In the genomic region with DNA sequence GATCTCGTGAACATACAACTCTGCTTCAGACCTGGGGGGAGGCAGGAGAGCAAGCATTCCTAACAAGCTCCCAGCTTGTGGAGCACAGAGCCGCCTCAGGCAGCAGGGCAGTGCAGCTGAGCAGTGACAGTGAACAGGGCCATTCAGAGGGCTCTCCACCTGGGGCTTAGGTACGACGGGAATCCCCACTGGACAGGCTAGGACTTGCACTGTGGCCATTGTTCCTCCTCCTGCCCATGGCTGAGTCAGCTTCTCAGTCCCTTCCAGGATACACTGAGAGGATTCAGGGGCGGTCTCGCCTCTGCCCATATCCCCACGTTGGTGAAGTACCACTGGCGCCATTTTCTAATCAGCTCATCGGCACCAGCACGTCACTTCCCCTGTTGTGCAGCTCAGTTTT, we compare ENCODE assay signal across 9 cellular contexts.
A peak's percentile ranks its signal among the peaks of the same experiment; 100 is the strongest.
DNase-seq lines count a peak whose midpoint lies in the region; ATAC-seq and TF ChIP-seq lines count a peak whose summit lies in the region.
"Had no signal": no experiment of that assay in that cellular context is flagged by ENCODE, and none has a peak within 500 bp of the region (broad histone marks: within the 10 kb centered on the region; RNA-seq: fewer than 3 reads in every experiment).

No MANE protein-coding gene starts in this region.

- BruUV-seq in mammary epithelial cell (replicated peaks; lab: Mats Ljungman, UMichigan) = no TSS peak

- H3K4me1 ChIP-seq in mammary epithelial cell (ENCODE audit: insufficient read depth, low read length) (peaks cover 13% of the 10 kb centered on the region), neutrophil (ENCODE audit: control insufficient read depth in 1 of 2, insufficient read depth in 1 of 2, low read depth in 1 of 2, low read length in 1 of 2) (no peaks in the 10 kb centered on the region), HAP-1 (no peaks in the 10 kb centered on the region)

- intact Hi-C loops in mammary epithelial cell (cut with micrococcal nuclease) = no loop called here

- H3K9ac ChIP-seq in mammary epithelial cell (ENCODE audit: insufficient read depth, low read length) = no peak overlapping the region

- H3K9me3 ChIP-seq in mammary epithelial cell (replicated peaks; ENCODE audit: insufficient read depth, low read length) (no peaks in the 10 kb centered on the region), neutrophil (no peaks in the 10 kb centered on the region), HAP-1 (no peaks in the 10 kb centered on the region)

- H3K27ac ChIP-seq in mammary epithelial cell (ENCODE audit: insufficient read depth, low read depth, low read length) = peak overlapping the region; percentile 29
- H3K27ac ChIP-seq in neutrophil = peak overlapping the region; percentile 45

- no peak for ATAC-seq in HG02840 (IDR thresholded peaks at IDR 0.05; ENCODE audit: low FRiP score, unreplicated experiment)
- no peak for ATAC-seq in HG03095 (IDR thresholded peaks at IDR 0.05; ENCODE audit: unreplicated experiment)
- ATAC-seq: activated T-cell treated with anti-CD3 and anti-CD28 coated beads, Interleukin-2, amount 50 U/mL, for 4 hours had no signal

- TF ChIP-seq CTCF in mammary epithelial cell (conservative IDR thresholded peaks at IDR 0.05 in 1 of 2, IDR thresholded peaks at IDR 0.05 in 1 of 2; ENCODE audit: extremely low read depth in 1 of 2, insufficient read depth in 1 of 2, low read depth in 1 of 2, low read length in 2 of 2) (no peak), neutrophil (IDR thresholded peaks at IDR 0.05) (no peak)

- H2AFZ ChIP-seq in mammary epithelial cell (ENCODE audit: low read depth, low read length) = peak overlapping the region; percentile 88

- H3K79me2 ChIP-seq in mammary epithelial cell (ENCODE audit: insufficient read depth, low read length) = no peaks in the 10 kb centered on the region

- DNase-seq in H7 (peak; percentile 79), NCI-H345 treated with DMSO at 0.1 percent for 48 hours (lab: John Stamatoyannopoulos, UW; ENCODE audit: unreplicated experiment) (peak; percentile 50), mammary epithelial cell (peak; percentile 98), HAP-1 (ENCODE audit: low spot score in 2 of 2) (no peak)
- no peak for DNase-seq in stimulated activated CD4-positive, alpha-beta T cell treated with anti-CD3 and anti-CD28 coated beads, Interleukin-4, amount 100 ng/mL, for 24 hours
- DNase-seq: activated T-cell treated with anti-CD3 and anti-CD28 coated beads, Interleukin-2, amount 50 U/mL, for 4 hours had no signal

- H3K36me3 ChIP-seq in H7 (replicated peaks; ENCODE audit: control insufficient read depth, insufficient read depth, low read length) (no peaks in the 10 kb centered on the region), mammary epithelial cell (ENCODE audit: insufficient read depth, low read length) (no peaks in the 10 kb centered on the region), neutrophil (peaks cover 89% of the 10 kb centered on the region), HAP-1 (replicated peaks) (no peaks in the 10 kb centered on the region)

- H3K27me3 ChIP-seq in H7 (ENCODE audit: control insufficient read depth, insufficient read depth, low read length) = no peaks in the 10 kb centered on the region
- H3K27me3 ChIP-seq in mammary epithelial cell (ENCODE audit: insufficient read depth, low read length) = no peaks in the 10 kb centered on the region
- H3K27me3 ChIP-seq in neutrophil = no peaks in the 10 kb centered on the region
- no peaks in the 10 kb centered on the region for H3K27me3 ChIP-seq in HAP-1 (ENCODE audit: low read depth)

- WGBS in mammary epithelial cell (ENCODE audit: low coverage, missing lambda C conversion rate) = 3% methylated on average over 10 of the region's 10 CpGs

- H4K20me1 ChIP-seq in mammary epithelial cell (ENCODE audit: insufficient read depth, low read length) = no peaks in the 10 kb centered on the region

- peak overlapping the region; percentile 51 for H3K4me2 ChIP-seq in mammary epithelial cell (ENCODE audit: insufficient read depth, low read depth, low read length)

- dilution Hi-C loops in mammary epithelial cell (cut with HindIII; ENCODE audit: low sequenced_read_pairs) = no loop called here

- CTCF ChIA-PET in mammary epithelial cell (lab: Charles Lee; ENCODE audit: low non-redundant PET) = interaction anchor here (0.5 kb wide), 1 partner anchor 210 kb away, joined by 5 read pairs; no protein-coding TSS in a partner anchor

- in situ Hi-C loops in mammary epithelial cell (cut with MboI; ENCODE audit: low sequenced_read_pairs in 2 of 2) = no loop called here
- in situ Hi-C loops in HAP-1 (cut with MboI; ENCODE audit: low sequenced_read_pairs) = no loop called here

- H3K4me3 ChIP-seq in H7 (ENCODE audit: insufficient read depth, low read depth, low read length) (peak overlapping the region; percentile 26), mammary epithelial cell (replicated peaks in 1 of 3; ENCODE audit: insufficient read depth in 1 of 3, low read depth in 2 of 3, low read length in 3 of 3) (no peak overlapping the region), neutrophil (ENCODE audit: low read depth in 1 of 2, low read length in 1 of 2) (no peak overlapping the region), HAP-1 (no peak overlapping the region)

Comparison
In these comparisons a context has a peak if more than half of its experiments do, and no peak if none do; other contexts are left out.
1. DNase-seq: peak in H7 (single experiment), NCI-H345 treated with DMSO at 0.1 percent for 48 hours (single experiment) and mammary epithelial cell (single experiment); none in stimulated activated CD4-positive, alpha-beta T cell treated with anti-CD3 and anti-CD28 coated beads, Interleukin-4, amount 100 ng/mL, for 24 hours (single experiment) and HAP-1 (0 of 2).